ENCODE assay signal across 19 cellular contexts in genomic region chr11:115499891-115500290, GRCh38.
"Had no signal": no experiment of that assay in that cellular context is flagged by ENCODE, and none has a peak within 500 bp of the region (broad histone marks: within the 10 kb centered on the region; RNA-seq: fewer than 3 reads in every experiment).

No MANE protein-coding gene starts in this region.

- ATAC-seq: activated T-helper 17 cell treated with anti-CD3 and anti-CD28 coated beads, Interleukin-2, amount 50 U/mL, for 72 hours; gastroesophageal sphincter; heart right ventricle; natural killer cell; stimulated activated effector memory CD8-positive, alpha-beta T cell treated with anti-CD3 and anti-CD28 coated beads, Interleukin-12 subunit alpha, Interleukin-12 subunit beta, amount 100 ng/mL, for 72 hours; T-helper 17 cell had no signal

- H3K4me3 ChIP-seq: gastroesophageal sphincter, heart right ventricle, sigmoid colon, stomach had no signal

- H3K4me1 ChIP-seq: parathyroid adenoma had no signal

- H3K9me3 ChIP-seq: esophagus muscularis mucosa, gastroesophageal sphincter, heart right ventricle, neutrophil, sigmoid colon, stomach had no signal

- H2AFZ ChIP-seq: parathyroid adenoma had no signal

- H3K9ac ChIP-seq: parathyroid adenoma had no signal

- H3K27ac ChIP-seq: esophagus muscularis mucosa, heart right ventricle, neutrophil, parathyroid adenoma, sigmoid colon had no signal

- DNase-seq: activated CD4-positive, alpha-beta T cell treated with anti-CD3 and anti-CD28 coated beads, Interleukin-2, amount 50 U/mL, for 48 hours; activated naive CD4-positive, alpha-beta T cell treated with Interleukin-2 at 50 U/mL for 16 hours; activated naive CD8-positive, alpha-beta T cell treated with anti-CD3 and anti-CD28 coated beads, Interleukin-2, amount 10 ng/mL, durations not matched to agents 7 days and 5 days; central memory CD4-positive, alpha-beta T cell; cortex of kidney; effector CD4-positive, alpha-beta T cell; heart right ventricle; immature natural killer cell; natural killer cell; sigmoid colon; stimulated activated CD4-positive, alpha-beta T cell treated with anti-CD3 and anti-CD28 coated beads, Interleukin-4, amount 100 ng/mL, for 24 hours; stomach; T-helper 17 cell had no signal

- H3K79me2 ChIP-seq: parathyroid adenoma had no signal

- H3K36me3 ChIP-seq: esophagus muscularis mucosa, gastroesophageal sphincter, heart right ventricle, neutrophil, sigmoid colon, stomach had no signal
